In the genomic region with DNA sequence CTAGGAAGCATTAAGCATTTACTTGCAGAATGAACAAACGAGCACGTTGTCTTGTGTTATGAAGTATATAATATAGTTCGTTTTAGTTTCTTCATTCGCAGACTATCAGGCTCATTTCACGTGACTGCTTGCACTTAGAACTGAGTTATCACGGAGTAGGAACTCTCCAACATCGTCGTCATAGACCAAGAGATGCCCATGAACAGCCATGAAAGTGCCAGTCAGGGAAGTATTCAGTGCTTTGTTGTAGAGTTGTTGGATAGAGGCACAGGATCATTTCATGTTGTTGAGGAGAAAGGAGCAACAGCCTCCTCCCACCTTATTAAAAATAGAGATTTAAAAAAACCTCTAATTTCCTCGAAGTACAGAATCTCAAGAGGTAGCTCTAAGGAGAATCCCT, we compare ENCODE assay signal across 8 cellular contexts. TPM values are rescaled to one million over a fixed set of nuclear protein-coding genes. Genes with fewer than 3 reads are reported as not detected.
A peak's percentile ranks its signal among the peaks of the same experiment; 100 is the strongest.
DNase-seq lines count a peak whose midpoint lies in the region; ATAC-seq and TF ChIP-seq lines count a peak whose summit lies in the region.

No MANE protein-coding gene starts in this region.

- H3K4me1 Mint-ChIP-seq in activated CD4-positive, alpha-beta T cell treated with anti-CD3 and anti-CD28 coated beads for 36 hours, result peaks cover 13% of the 10 kb centered on the region

- peak overlapping the region; percentile 82 for H3K4me3 Mint-ChIP-seq in activated CD4-positive, alpha-beta T cell treated with anti-CD3 and anti-CD28 coated beads for 36 hours

- H3K27me3 ChIP-seq in WERI-Rb-1 (ENCODE audit: insufficient read depth, low read depth, severe bottlenecking), result no peaks in the 10 kb centered on the region

- no peak overlapping the region for H3K27ac Mint-ChIP-seq in activated CD4-positive, alpha-beta T cell treated with anti-CD3 and anti-CD28 coated beads for 36 hours

- no peak for ATAC-seq in activated CD4-positive, alpha-beta T cell treated with anti-CD3 and anti-CD28 coated beads for 36 hours
- ATAC-seq in HG02885 (IDR thresholded peaks at IDR 0.05; ENCODE audit: poor library complexity, unreplicated experiment) (no peak), HG03520 (IDR thresholded peaks at IDR 0.05; ENCODE audit: unreplicated experiment) (no peak)

- H3K9me3 Mint-ChIP-seq in activated CD4-positive, alpha-beta T cell treated with anti-CD3 and anti-CD28 coated beads for 36 hours (ENCODE audit: low read depth), result no peaks in the 10 kb centered on the region

- no peaks in the 10 kb centered on the region for H3K36me3 Mint-ChIP-seq in activated CD4-positive, alpha-beta T cell treated with anti-CD3 and anti-CD28 coated beads for 36 hours (ENCODE audit: low read depth)

- peaks cover 23% of the 10 kb centered on the region for H3K27me3 Mint-ChIP-seq in activated CD4-positive, alpha-beta T cell treated with anti-CD3 and anti-CD28 coated beads for 36 hours

- TF ChIP-seq CTCF in WERI-Rb-1 (IDR thresholded peaks at IDR 0.05; ENCODE audit: low read depth, low read length), result no peak

- peak overlapping the region; percentile 91 for H3K4me3 ChIP-seq in WERI-Rb-1 (ENCODE audit: low read depth, low read length)
- H3K4me3 ChIP-seq in iPS-11a (ENCODE audit: low read depth, low read length), result peak overlapping the region; percentile 70

- DNase-seq in activated CD4-positive, alpha-beta T cell treated with anti-CD3 and anti-CD28 coated beads for 36 hours, result no peak
- no peak for DNase-seq in activated CD4-positive, alpha-beta T cell treated with anti-CD3 and anti-CD28 coated beads, Interleukin-2, amount 50 U/mL, for 48 hours
- DNase-seq in WERI-Rb-1, result no peak
- peak; percentile 76 for DNase-seq in superior temporal gyrus (ENCODE audit: extremely low spot score)
- no peak for DNase-seq in NCI-H1092 (lab: John Stamatoyannopoulos, UW)

- H3K36me3 ChIP-seq in WERI-Rb-1, result no peaks in the 10 kb centered on the region

- H3K27ac ChIP-seq in WERI-Rb-1, result peak overlapping the region; percentile 61

- POLR2A ChIA-PET in activated CD4-positive, alpha-beta T cell treated with anti-CD3 and anti-CD28 coated beads for 36 hours (lab: Charles Lee), result no interaction called here

- H3K9me3 ChIP-seq in WERI-Rb-1 (ENCODE audit: severe bottlenecking), result no peaks in the 10 kb centered on the region

- CTCF ChIA-PET in activated CD4-positive, alpha-beta T cell treated with anti-CD3 and anti-CD28 coated beads for 36 hours (lab: Charles Lee), result interaction anchor here (0.7 to 5.0 kb wide), 8 partner anchors 8 to 208 kb away, joined by 3 to 28 read pairs (median 4); a partner anchor contains a TSS

- intact Hi-C loops in activated CD4-positive, alpha-beta T cell treated with anti-CD3 and anti-CD28 coated beads for 36 hours (cut with DNase I, micrococcal nuclease), result loop anchor here (2.0 to 10.0 kb wide), 6 partner anchors 70 to 970 kb away; a partner anchor contains a TSS

RNA-seq across cellular contexts. Expression of a gene that starts 1.0 kb away (rescaled TPM):
- total RNA-seq in activated CD4-positive, alpha-beta T cell treated with anti-CD3 and anti-CD28 coated beads for 36 hours, result under 1 TPM; 0.19 to 0.21 TPM
